ENCODE assay signal across 1 cellular context in the genomic region with DNA sequence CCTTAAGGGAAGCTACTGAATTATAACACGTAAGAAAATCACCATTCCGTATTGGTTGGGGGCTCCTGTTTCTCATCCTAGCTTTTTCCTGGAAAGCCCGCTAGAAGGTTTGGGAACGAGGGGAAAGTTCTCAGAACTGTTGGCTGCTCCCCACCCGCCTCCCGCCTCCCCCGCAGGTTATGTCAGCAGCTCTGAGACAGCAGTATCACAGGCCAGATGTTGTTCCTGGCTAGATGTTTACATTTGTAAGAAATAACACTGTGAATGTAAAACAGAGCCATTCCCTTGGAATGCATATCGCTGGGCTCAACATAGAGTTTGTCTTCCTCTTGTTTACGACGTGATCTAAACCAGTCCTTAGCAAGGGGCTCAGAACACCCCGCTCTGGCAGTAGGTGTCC.
A peak's percentile ranks its signal among the peaks of the same experiment; 100 is the strongest.
TF ChIP-seq lines count a peak whose summit lies in the region.

No MANE protein-coding gene starts in this region.

TF ChIP-seq in K562, 482 proteins besides CTCF, POLR2A, EP300 and RAD21 (continued from another document and continues in another):
- TF ChIP-seq ATF6 (CRISPR knock-in tag; IDR thresholded peaks at IDR 0.05), result no peak
- TF ChIP-seq RCOR1 (IDR thresholded peaks at IDR 0.05; ENCODE audit: borderline replicate concordance in 1 of 2, low read depth in 2 of 2, low read length in 2 of 2), result peak in 1 of 2 experiments; percentile 62; a peak in 2 of 4 replicates
- TF ChIP-seq ZNF134 (CRISPR knock-in tag; conservative IDR thresholded peaks at IDR 0.05), result no peak
- TF ChIP-seq TFAP4 (CRISPR knock-in tag; IDR thresholded peaks at IDR 0.05; ENCODE audit: borderline replicate concordance), result peak; percentile 35; the same call in 1 of the 2 replicates
- TF ChIP-seq FUS (optimal IDR thresholded peaks at IDR 0.05; ENCODE audit: low read depth, low read length), result no peak
- no peak for TF ChIP-seq ZZZ3 (IDR thresholded peaks at IDR 0.05)
- TF ChIP-seq ZNF57 (CRISPR knock-in tag; IDR thresholded peaks at IDR 0.05), result no peak
- peak; percentile 57; the same call in 1 of the 2 replicates for TF ChIP-seq CXXC5 (CRISPR knock-in tag; IDR thresholded peaks at IDR 0.05)
- peak; percentile 74 for TF ChIP-seq NFE2 (IDR thresholded peaks at IDR 0.05; ENCODE audit: low read depth)
- TF ChIP-seq KLF16 (IDR thresholded peaks at IDR 0.05), result 0 out of 2 replicates have a peak, but pooled peaks have one; percentile 20
- peak; percentile 89 for TF ChIP-seq EGR1 (conservative IDR thresholded peaks at IDR 0.05)
- peak; percentile 81 for TF ChIP-seq ARID1B (IDR thresholded peaks at IDR 0.05)
- no peak for TF ChIP-seq CREB1 (IDR thresholded peaks at IDR 0.05)
- no peak for TF ChIP-seq CREB1 (CRISPR knock-in tag; IDR thresholded peaks at IDR 0.05)
- TF ChIP-seq MEIS2 (IDR thresholded peaks at IDR 0.05; ENCODE audit: partially characterized antibody), result peak; percentile 77
- TF ChIP-seq ZNF780A (CRISPR knock-in tag; IDR thresholded peaks at IDR 0.05), result no peak
- TF ChIP-seq ZNF766 (CRISPR knock-in tag; conservative IDR thresholded peaks at IDR 0.05), result no peak
- TF ChIP-seq ESRRA (IDR thresholded peaks at IDR 0.05; ENCODE audit: borderline replicate concordance, low read depth), result no peak
- TF ChIP-seq, protein P1, sequence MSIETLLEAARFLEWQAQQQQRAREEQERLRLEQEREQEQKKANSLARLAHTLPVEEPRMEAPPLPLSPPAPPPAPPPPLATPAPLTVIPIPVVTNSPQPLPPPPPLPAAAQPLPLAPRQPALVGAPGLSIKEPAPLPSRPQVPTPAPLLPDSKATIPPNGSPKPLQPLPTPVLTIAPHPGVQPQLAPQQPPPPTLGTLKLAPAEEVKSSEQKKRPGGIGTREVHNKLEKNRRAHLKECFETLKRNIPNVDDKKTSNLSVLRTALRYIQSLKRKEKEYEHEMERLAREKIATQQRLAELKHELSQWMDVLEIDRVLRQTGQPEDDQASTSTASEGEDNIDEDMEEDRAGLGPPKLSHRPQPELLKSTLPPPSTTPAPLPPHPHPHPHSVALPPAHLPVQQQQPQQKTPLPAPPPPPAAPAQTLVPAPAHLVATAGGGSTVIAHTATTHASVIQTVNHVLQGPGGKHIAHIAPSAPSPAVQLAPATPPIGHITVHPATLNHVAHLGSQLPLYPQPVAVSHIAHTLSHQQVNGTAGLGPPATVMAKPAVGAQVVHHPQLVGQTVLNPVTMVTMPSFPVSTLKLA (conservative IDR thresholded peaks at IDR 0.05), result peak in 1 of 2 experiments; percentile 67; a peak in 3 of 4 replicates
- peak; percentile 49; the same call in 1 of the 2 replicates for TF ChIP-seq TEAD4 (IDR thresholded peaks at IDR 0.05; ENCODE audit: low read length)
- TF ChIP-seq TEAD4 (CRISPR knock-in tag; IDR thresholded peaks at IDR 0.05; ENCODE audit: borderline replicate concordance), result no peak
- TF ChIP-seq ZNF696 (CRISPR knock-in tag; conservative IDR thresholded peaks at IDR 0.05), result no peak
- peak; percentile 52; the same call in 1 of the 2 replicates for TF ChIP-seq CREM (IDR thresholded peaks at IDR 0.05; ENCODE audit: low read depth)
- TF ChIP-seq ZBTB7A (IDR thresholded peaks at IDR 0.05; ENCODE audit: borderline replicate concordance, control insufficient read depth, low read depth, low read length), result 0 out of 2 replicates have a peak, but pooled peaks have one; percentile 41
- TF ChIP-seq TAL1 (IDR thresholded peaks at IDR 0.05), result peak; percentile 41
- no peak for TF ChIP-seq CBX5 (IDR thresholded peaks at IDR 0.05; ENCODE audit: borderline replicate concordance, low read depth)
- TF ChIP-seq CTBP1 (IDR thresholded peaks at IDR 0.05; ENCODE audit: borderline replicate concordance), result 0 out of 2 replicates have a peak, but pooled peaks have one; percentile 42
- no peak for TF ChIP-seq ZNF224 (CRISPR knock-in tag; IDR thresholded peaks at IDR 0.05)
- TF ChIP-seq ZC3H11A (IDR thresholded peaks at IDR 0.05; ENCODE audit: low read depth, low read length), result no peak
- peak; percentile 34 for TF ChIP-seq STAT5A (IDR thresholded peaks at IDR 0.05; ENCODE audit: borderline replicate concordance, low read length)
- peak; percentile 54 for TF ChIP-seq SMARCE1 (IDR thresholded peaks at IDR 0.05)
- TF ChIP-seq TARDBP (IDR thresholded peaks at IDR 0.05), result no peak
- no peak for TF ChIP-seq PHF8 (IDR thresholded peaks at IDR 0.05; ENCODE audit: borderline replicate concordance, low read length)
- TF ChIP-seq, protein P2, sequence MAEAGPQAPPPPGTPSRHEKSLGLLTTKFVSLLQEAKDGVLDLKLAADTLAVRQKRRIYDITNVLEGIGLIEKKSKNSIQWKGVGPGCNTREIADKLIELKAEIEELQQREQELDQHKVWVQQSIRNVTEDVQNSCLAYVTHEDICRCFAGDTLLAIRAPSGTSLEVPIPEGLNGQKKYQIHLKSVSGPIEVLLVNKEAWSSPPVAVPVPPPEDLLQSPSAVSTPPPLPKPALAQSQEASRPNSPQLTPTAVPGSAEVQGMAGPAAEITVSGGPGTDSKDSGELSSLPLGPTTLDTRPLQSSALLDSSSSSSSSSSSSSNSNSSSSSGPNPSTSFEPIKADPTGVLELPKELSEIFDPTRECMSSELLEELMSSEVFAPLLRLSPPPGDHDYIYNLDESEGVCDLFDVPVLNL (CRISPR knock-in tag; IDR thresholded peaks at IDR 0.05; ENCODE audit: low read depth), result no peak
- no peak for TF ChIP-seq RFX5 (IDR thresholded peaks at IDR 0.05; ENCODE audit: low read depth, low read length)
- TF ChIP-seq MXI1 (IDR thresholded peaks at IDR 0.05; ENCODE audit: low read depth, low read length), result no peak
- TF ChIP-seq NCOR1 (IDR thresholded peaks at IDR 0.05), result peak; percentile 78
- TF ChIP-seq RBBP5 (IDR thresholded peaks at IDR 0.05; ENCODE audit: borderline replicate concordance, insufficient read depth, low read length, poor library complexity, severe bottlenecking), result peak; percentile 23
- TF ChIP-seq, protein P3, sequence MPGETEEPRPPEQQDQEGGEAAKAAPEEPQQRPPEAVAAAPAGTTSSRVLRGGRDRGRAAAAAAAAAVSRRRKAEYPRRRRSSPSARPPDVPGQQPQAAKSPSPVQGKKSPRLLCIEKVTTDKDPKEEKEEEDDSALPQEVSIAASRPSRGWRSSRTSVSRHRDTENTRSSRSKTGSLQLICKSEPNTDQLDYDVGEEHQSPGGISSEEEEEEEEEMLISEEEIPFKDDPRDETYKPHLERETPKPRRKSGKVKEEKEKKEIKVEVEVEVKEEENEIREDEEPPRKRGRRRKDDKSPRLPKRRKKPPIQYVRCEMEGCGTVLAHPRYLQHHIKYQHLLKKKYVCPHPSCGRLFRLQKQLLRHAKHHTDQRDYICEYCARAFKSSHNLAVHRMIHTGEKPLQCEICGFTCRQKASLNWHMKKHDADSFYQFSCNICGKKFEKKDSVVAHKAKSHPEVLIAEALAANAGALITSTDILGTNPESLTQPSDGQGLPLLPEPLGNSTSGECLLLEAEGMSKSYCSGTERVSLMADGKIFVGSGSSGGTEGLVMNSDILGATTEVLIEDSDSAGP (CRISPR knock-in tag; IDR thresholded peaks at IDR 0.05), result no peak
- no peak for TF ChIP-seq SAP30 (IDR thresholded peaks at IDR 0.05; ENCODE audit: borderline replicate concordance, insufficient read depth, low read depth, low read length, poor library complexity, severe bottlenecking)
- TF ChIP-seq YY1 (IDR thresholded peaks at IDR 0.05; ENCODE audit: borderline replicate concordance in 1 of 3, control insufficient read depth in 1 of 3, extremely low read depth in 1 of 3, insufficient read depth in 3 of 3, insufficient read length in 1 of 3, insufficient replicate concordance in 2 of 3, low read depth in 1 of 3, low read length in 2 of 3), result no peak
- 0 out of 4 replicates have a peak, but pooled peaks of 1 of the 2 experiments have one; percentile 45 for TF ChIP-seq TEAD1 (CRISPR knock-in tag; IDR thresholded peaks at IDR 0.05)
- TF ChIP-seq ZEB2 (IDR thresholded peaks at IDR 0.05), result no peak
- TF ChIP-seq SMAD3 (CRISPR knock-in tag; conservative IDR thresholded peaks at IDR 0.05), result no peak
- peak; percentile 60 for TF ChIP-seq SOX6 (IDR thresholded peaks at IDR 0.05)
- TF ChIP-seq ATF3 (IDR thresholded peaks at IDR 0.05), result peak; percentile 69
- no peak for TF ChIP-seq ATF3 (CRISPR knock-in tag; conservative IDR thresholded peaks at IDR 0.05)
- 0 out of 2 replicates have a peak, but pooled peaks have one; percentile 59 for TF ChIP-seq NBN (IDR thresholded peaks at IDR 0.05; ENCODE audit: low read depth)
- TF ChIP-seq TBL1XR1 (IDR thresholded peaks at IDR 0.05; ENCODE audit: low read length in 2 of 2), result peak in 1 of 2 experiments; percentile 87; a peak in 2 of 4 replicates
- TF ChIP-seq CBFA2T2 (conservative IDR thresholded peaks at IDR 0.05), result peak; percentile 44
- TF ChIP-seq, protein P4, sequence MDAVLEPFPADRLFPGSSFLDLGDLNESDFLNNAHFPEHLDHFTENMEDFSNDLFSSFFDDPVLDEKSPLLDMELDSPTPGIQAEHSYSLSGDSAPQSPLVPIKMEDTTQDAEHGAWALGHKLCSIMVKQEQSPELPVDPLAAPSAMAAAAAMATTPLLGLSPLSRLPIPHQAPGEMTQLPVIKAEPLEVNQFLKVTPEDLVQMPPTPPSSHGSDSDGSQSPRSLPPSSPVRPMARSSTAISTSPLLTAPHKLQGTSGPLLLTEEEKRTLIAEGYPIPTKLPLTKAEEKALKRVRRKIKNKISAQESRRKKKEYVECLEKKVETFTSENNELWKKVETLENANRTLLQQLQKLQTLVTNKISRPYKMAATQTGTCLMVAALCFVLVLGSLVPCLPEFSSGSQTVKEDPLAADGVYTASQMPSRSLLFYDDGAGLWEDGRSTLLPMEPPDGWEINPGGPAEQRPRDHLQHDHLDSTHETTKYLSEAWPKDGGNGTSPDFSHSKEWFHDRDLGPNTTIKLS (IDR thresholded peaks at IDR 0.05; ENCODE audit: borderline replicate concordance, low read depth), result 0 out of 2 replicates have a peak, but pooled peaks have one; percentile 25
- no peak for TF ChIP-seq U2AF1 (optimal IDR thresholded peaks at IDR 0.05; ENCODE audit: low read depth, low read length)
- TF ChIP-seq MAZ (CRISPR knock-in tag; conservative IDR thresholded peaks at IDR 0.05 in 1 of 2, IDR thresholded peaks at IDR 0.05 in 1 of 2), result peak in 1 of 2 experiments; percentile 39; a peak in 1 of 4 replicates
- no peak for TF ChIP-seq SRF (CRISPR knock-in tag; IDR thresholded peaks at IDR 0.05)
- no peak for TF ChIP-seq DACH1 (IDR thresholded peaks at IDR 0.05; ENCODE audit: partially characterized antibody)
- TF ChIP-seq NFATC3 (IDR thresholded peaks at IDR 0.05), result no peak
- peak; percentile 59; the same call in 1 of the 2 replicates for TF ChIP-seq GATAD2B (IDR thresholded peaks at IDR 0.05; ENCODE audit: borderline replicate concordance)
- TF ChIP-seq, protein P5, sequence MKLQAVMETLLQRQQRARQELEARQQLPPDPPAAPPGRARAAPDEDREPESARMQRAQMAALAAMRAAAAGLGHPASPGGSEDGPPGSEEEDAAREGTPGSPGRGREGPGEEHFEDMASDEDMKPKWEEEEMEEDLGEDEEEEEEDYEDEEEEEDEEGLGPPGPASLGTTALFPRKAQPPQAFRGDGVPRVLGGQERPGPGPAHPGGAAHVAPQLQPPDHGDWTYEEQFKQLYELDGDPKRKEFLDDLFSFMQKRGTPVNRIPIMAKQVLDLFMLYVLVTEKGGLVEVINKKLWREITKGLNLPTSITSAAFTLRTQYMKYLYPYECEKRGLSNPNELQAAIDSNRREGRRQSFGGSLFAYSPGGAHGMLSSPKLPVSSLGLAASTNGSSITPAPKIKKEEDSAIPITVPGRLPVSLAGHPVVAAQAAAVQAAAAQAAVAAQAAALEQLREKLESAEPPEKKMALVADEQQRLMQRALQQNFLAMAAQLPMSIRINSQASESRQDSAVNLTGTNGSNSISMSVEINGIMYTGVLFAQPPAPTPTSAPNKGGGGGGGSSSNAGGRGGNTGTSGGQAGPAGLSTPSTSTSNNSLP (IDR thresholded peaks at IDR 0.05; ENCODE audit: borderline replicate concordance, low read depth, low read length), result 0 out of 2 replicates have a peak, but pooled peaks have one; percentile 26
- peak; percentile 68 for TF ChIP-seq TCF3 (CRISPR knock-in tag; IDR thresholded peaks at IDR 0.05)
- TF ChIP-seq JUN (IDR thresholded peaks at IDR 0.05; ENCODE audit: borderline replicate concordance, low read depth, low read length), result 0 out of 2 replicates have a peak, but pooled peaks have one; percentile 33
- no peak for TF ChIP-seq JUN (CRISPR knock-in tag; IDR thresholded peaks at IDR 0.05; ENCODE audit: borderline replicate concordance)
